ENCODE assay signal across 15 cellular contexts in the genomic region with DNA sequence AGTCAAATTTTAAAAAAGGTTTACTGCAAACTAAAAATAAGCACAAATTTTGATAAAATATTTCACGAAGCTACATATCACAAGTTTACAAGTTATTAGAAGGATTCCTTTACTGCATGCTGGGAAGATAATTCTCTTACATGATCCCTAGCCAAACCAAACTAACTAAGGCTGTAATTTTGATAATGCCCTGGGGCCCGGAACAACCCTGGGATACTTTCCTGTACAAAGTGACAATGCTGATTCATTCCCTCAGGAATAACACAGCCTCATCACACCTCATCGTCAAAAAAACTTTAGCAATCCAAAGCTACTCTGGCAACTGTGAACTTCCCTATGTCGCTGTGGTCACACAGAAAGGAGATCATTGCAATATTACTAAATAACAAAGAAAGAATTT.
"Had no signal": no experiment of that assay in that cellular context is flagged by ENCODE, and none has a peak within 500 bp of the region (broad histone marks: within the 10 kb centered on the region; RNA-seq: fewer than 3 reads in every experiment).

No MANE protein-coding gene starts in this region.

- H3K4me1 ChIP-seq: colonic mucosa, esophagus squamous epithelium, suprapubic skin had no signal

- H3K27me3 ChIP-seq: colonic mucosa, esophagus squamous epithelium, suprapubic skin had no signal

- H3K9me3 Mint-ChIP-seq: activated naive CD4-positive, alpha-beta T cell treated with anti-CD3 and anti-CD28 coated beads, Interleukin-2, amount 50 U/mL, for 24 hours; nephron; stimulated activated naive CD8-positive, alpha-beta T cell treated with anti-CD3 and anti-CD28 coated beads, Interleukin-15, Interleukin-2, amounts not matched to agents 100 ng/mL and 50 ng/mL, for 24 hours had no signal

- DNase-seq: activated CD4-positive, alpha-beta T cell treated with anti-CD3 and anti-CD28 coated beads, Interleukin-2, amount 10 ng/mL, durations not matched to agents 7 days and 5 days; activated effector memory CD4-positive, alpha-beta T cell treated with Interleukin-2 at 50 U/mL for 16 hours; central memory CD4-positive, alpha-beta T cell; colonic mucosa; esophagus squamous epithelium; hypothalamus; right cardiac atrium; small intestine; stimulated activated CD4-positive, alpha-beta T cell treated with anti-CD3 and anti-CD28 coated beads, Interleukin-4, amount 100 ng/mL, for 4 hours; stimulated activated CD8-positive, alpha-beta memory T cell treated with anti-CD3 and anti-CD28 coated beads, Interleukin-4, amount 100 ng/mL, for 48 hours had no signal

- H3K36me3 ChIP-seq: colonic mucosa, suprapubic skin had no signal

- H3K27ac Mint-ChIP-seq: activated CD4-positive, alpha-beta T cell treated with anti-CD3 and anti-CD28 coated beads, Interleukin-2, amount 10 ng/mL, durations not matched to agents 7 days and 5 days; activated naive CD4-positive, alpha-beta T cell treated with anti-CD3 and anti-CD28 coated beads, Interleukin-2, amount 50 U/mL, for 24 hours; nephron; progenitor cell of endocrine pancreas; stimulated activated naive CD8-positive, alpha-beta T cell treated with anti-CD3 and anti-CD28 coated beads, Interleukin-15, Interleukin-2, amounts not matched to agents 100 ng/mL and 50 ng/mL, for 24 hours had no signal

- H3K4me3 ChIP-seq: colonic mucosa, esophagus squamous epithelium, suprapubic skin had no signal

- H3K9me3 ChIP-seq: colonic mucosa, esophagus squamous epithelium, suprapubic skin had no signal

- H3K27ac ChIP-seq: colonic mucosa, esophagus squamous epithelium, suprapubic skin had no signal
